28 cellular contexts compared by ENCODE assay signal in the genomic region with DNA sequence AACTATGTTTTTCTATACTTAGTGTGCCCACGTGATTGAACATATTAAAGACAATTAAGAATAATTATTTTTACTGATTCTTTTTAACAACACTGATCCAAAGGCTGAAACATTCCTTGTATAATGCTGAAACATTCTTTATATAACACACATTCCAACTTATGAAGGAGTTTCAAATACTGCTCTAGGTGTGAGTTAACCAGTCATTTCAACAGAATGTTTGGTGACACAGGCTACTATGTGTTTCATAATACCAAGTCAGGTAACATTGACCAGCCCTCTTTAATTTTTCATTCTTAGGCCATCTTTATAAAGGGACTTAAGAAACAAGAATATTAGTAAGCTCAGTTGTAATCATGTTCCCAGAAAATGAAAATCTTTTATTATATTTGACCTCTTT.
A peak's percentile ranks its signal among the peaks of the same experiment; 100 is the strongest.
DNase-seq lines count a peak whose midpoint lies in the region; ATAC-seq and TF ChIP-seq lines count a peak whose summit lies in the region.
"Had no signal": no experiment of that assay in that cellular context is flagged by ENCODE, and none has a peak within 500 bp of the region (broad histone marks: within the 10 kb centered on the region; RNA-seq: fewer than 3 reads in every experiment).

No MANE protein-coding gene starts in this region.

- H2AK5ac ChIP-seq in mesenchymal stem cell (ENCODE audit: low read length, severe bottlenecking): no peak overlapping the region

- H3K4me3 ChIP-seq in AG10803 (ENCODE audit: low read length) (no peak overlapping the region), RWPE2 (ENCODE audit: severe bottlenecking) (no peak overlapping the region), choroid plexus epithelial cell (ENCODE audit: low read depth, low read length) (no peak overlapping the region), mesenchymal stem cell (ENCODE audit: insufficient read depth in 1 of 2, low read depth in 1 of 2, low read length in 2 of 2) (no peak overlapping the region)
- H3K4me3 ChIP-seq: ascending aorta, colonic mucosa, esophagus muscularis mucosa, spleen, suprapubic skin had no signal

- H4K91ac ChIP-seq in mesenchymal stem cell (ENCODE audit: low read length): no peak overlapping the region

- H3K4me1 ChIP-seq in RWPE2 (ENCODE audit: insufficient read depth, poor library complexity, severe bottlenecking) (peaks cover 37% of the 10 kb centered on the region), mesenchymal stem cell (ENCODE audit: control insufficient read depth, insufficient read depth, low read depth, low read length) (peaks cover 1% of the 10 kb centered on the region)
- H3K4me1 ChIP-seq: ascending aorta, BE2C, colonic mucosa, spleen had no signal

- H2BK5ac ChIP-seq in mesenchymal stem cell (ENCODE audit: low read depth, low read length, poor library complexity, severe bottlenecking): no peak overlapping the region

- TF ChIP-seq CTCF in AG10803 (conservative IDR thresholded peaks at IDR 0.05; ENCODE audit: low read length) (no peak), RWPE2 (IDR thresholded peaks at IDR 0.05; ENCODE audit: poor library complexity, severe bottlenecking) (no peak), choroid plexus epithelial cell (conservative IDR thresholded peaks at IDR 0.05; ENCODE audit: low read depth, low read length) (no peak)

- no peak overlapping the region for H3K4me3 Mint-ChIP-seq in activated T-cell treated with anti-CD3 and anti-CD28 coated beads, Interleukin-2, amount 50 U/mL, for 24 hours
- H3K4me3 Mint-ChIP-seq: activated CD4-positive, alpha-beta T cell treated with anti-CD3 and anti-CD28 coated beads, Interleukin-2, amount 10 ng/mL, durations not matched to agents 24 days and 14 days; activated naive CD4-positive, alpha-beta T cell treated with anti-CD3 and anti-CD28 coated beads, Interleukin-2, amount 50 U/mL, for 24 hours; IgD-negative memory B cell; naive thymus-derived CD4-positive, alpha-beta T cell; stimulated activated memory B cell treated with anti-CD40 and anti-IgM and Interleukin-4, amounts not matched to agents 10 μg/mL and 1 μg/mL and 100 μg/mL, for 72 hours; T-helper 2 cell treated with Interferon-gamma antibody and Interleukin-4, amounts not matched to agents 5 μg/mL and 100 μg/mL, for 36 hours had no signal

- H3K27ac ChIP-seq in RWPE2 (ENCODE audit: poor library complexity, severe bottlenecking) (peak overlapping the region; percentile 60), mesenchymal stem cell (ENCODE audit: low read length, poor library complexity, severe bottlenecking) (peak overlapping the region; percentile 93)
- H3K27ac ChIP-seq: colonic mucosa, esophagus muscularis mucosa, HL-60, RWPE1, spleen, suprapubic skin, VCaP had no signal

- H3K23ac ChIP-seq in mesenchymal stem cell (ENCODE audit: low read length in 2 of 2): no peak overlapping the region

- no peaks in the 10 kb centered on the region for H3K9me3 Mint-ChIP-seq in activated T-cell treated with anti-CD3 and anti-CD28 coated beads, Interleukin-2, amount 50 U/mL, for 24 hours
- H3K9me3 Mint-ChIP-seq: activated CD4-positive, alpha-beta T cell treated with anti-CD3 and anti-CD28 coated beads, Interleukin-2, amount 10 ng/mL, durations not matched to agents 24 days and 14 days; activated naive CD4-positive, alpha-beta T cell treated with anti-CD3 and anti-CD28 coated beads, Interleukin-2, amount 50 U/mL, for 24 hours; IgD-negative memory B cell; naive thymus-derived CD4-positive, alpha-beta T cell; stimulated activated memory B cell treated with anti-CD40 and anti-IgM and Interleukin-4, amounts not matched to agents 10 μg/mL and 1 μg/mL and 100 μg/mL, for 72 hours; T-helper 2 cell treated with Interferon-gamma antibody and Interleukin-4, amounts not matched to agents 5 μg/mL and 100 μg/mL, for 36 hours had no signal

- peaks cover 1% of the 10 kb centered on the region for H3K4me1 Mint-ChIP-seq in activated T-cell treated with anti-CD3 and anti-CD28 coated beads, Interleukin-2, amount 50 U/mL, for 24 hours (ENCODE audit: low read depth)
- H3K4me1 Mint-ChIP-seq: activated CD4-positive, alpha-beta T cell treated with anti-CD3 and anti-CD28 coated beads, Interleukin-2, amount 10 ng/mL, durations not matched to agents 24 days and 14 days; activated naive CD4-positive, alpha-beta T cell treated with anti-CD3 and anti-CD28 coated beads, Interleukin-2, amount 50 U/mL, for 24 hours; IgD-negative memory B cell; naive thymus-derived CD4-positive, alpha-beta T cell; stimulated activated memory B cell treated with anti-CD40 and anti-IgM and Interleukin-4, amounts not matched to agents 10 μg/mL and 1 μg/mL and 100 μg/mL, for 72 hours had no signal

- H3K9me3 ChIP-seq in RWPE2 (ENCODE audit: severe bottlenecking) (no peaks in the 10 kb centered on the region), mesenchymal stem cell (ENCODE audit: control insufficient read depth, low read length) (no peaks in the 10 kb centered on the region)
- H3K9me3 ChIP-seq: ascending aorta, BE2C, colonic mucosa, esophagus muscularis mucosa, spleen, suprapubic skin had no signal

- ATAC-seq in RWPE2 (ENCODE audit: low read depth) (peak; percentile 49; the same call in 1 of the 3 replicates), HG03342 (IDR thresholded peaks at IDR 0.05; ENCODE audit: unreplicated experiment) (no peak)
- ATAC-seq: naive thymus-derived CD4-positive, alpha-beta T cell; stimulated activated memory B cell treated with anti-CD40 and anti-IgM and Interleukin-4, amounts not matched to agents 10 μg/mL and 1 μg/mL and 100 μg/mL, for 72 hours had no signal

- no peak overlapping the region for H3K27ac Mint-ChIP-seq in activated T-cell treated with anti-CD3 and anti-CD28 coated beads, Interleukin-2, amount 50 U/mL, for 24 hours
- H3K27ac Mint-ChIP-seq: activated CD4-positive, alpha-beta T cell treated with anti-CD3 and anti-CD28 coated beads, Interleukin-2, amount 10 ng/mL, durations not matched to agents 24 days and 14 days; activated naive CD4-positive, alpha-beta T cell treated with anti-CD3 and anti-CD28 coated beads, Interleukin-2, amount 50 U/mL, for 24 hours; IgD-negative memory B cell; stimulated activated memory B cell treated with anti-CD40 and anti-IgM and Interleukin-4, amounts not matched to agents 10 μg/mL and 1 μg/mL and 100 μg/mL, for 72 hours; T-helper 2 cell treated with Interferon-gamma antibody and Interleukin-4, amounts not matched to agents 5 μg/mL and 100 μg/mL, for 36 hours had no signal

- no peak overlapping the region for H3K9ac ChIP-seq in mesenchymal stem cell (ENCODE audit: low read length)

- WGBS in mesenchymal stem cell: no CpG with 5 or more reads among the region's 1 CpG

- no peak overlapping the region for H3K14ac ChIP-seq in mesenchymal stem cell (ENCODE audit: low read length in 2 of 2)

- no peak overlapping the region for H2AFZ ChIP-seq in mesenchymal stem cell (ENCODE audit: low read depth, low read length)

- no peaks in the 10 kb centered on the region for H3K79me1 ChIP-seq in mesenchymal stem cell (replicated peaks; ENCODE audit: low read length, poor library complexity, severe bottlenecking)

- H3K4me2 ChIP-seq in mesenchymal stem cell (ENCODE audit: low read length, poor library complexity, severe bottlenecking): no peak overlapping the region

- H3K27me3 Mint-ChIP-seq in activated T-cell treated with anti-CD3 and anti-CD28 coated beads, Interleukin-2, amount 50 U/mL, for 24 hours: no peaks in the 10 kb centered on the region
- H3K27me3 Mint-ChIP-seq: activated CD4-positive, alpha-beta T cell treated with anti-CD3 and anti-CD28 coated beads, Interleukin-2, amount 10 ng/mL, durations not matched to agents 24 days and 14 days; activated naive CD4-positive, alpha-beta T cell treated with anti-CD3 and anti-CD28 coated beads, Interleukin-2, amount 50 U/mL, for 24 hours; IgD-negative memory B cell; naive thymus-derived CD4-positive, alpha-beta T cell; stimulated activated memory B cell treated with anti-CD40 and anti-IgM and Interleukin-4, amounts not matched to agents 10 μg/mL and 1 μg/mL and 100 μg/mL, for 72 hours had no signal

- H3K36me3 Mint-ChIP-seq in activated T-cell treated with anti-CD3 and anti-CD28 coated beads, Interleukin-2, amount 50 U/mL, for 24 hours (ENCODE audit: low read depth): peaks cover 23% of the 10 kb centered on the region
- H3K36me3 Mint-ChIP-seq: IgD-negative memory B cell had no signal

- no peaks in the 10 kb centered on the region for H3K36me3 ChIP-seq in RWPE2 (ENCODE audit: low read depth)
- H3K36me3 ChIP-seq in mesenchymal stem cell (ENCODE audit: control insufficient read depth in 1 of 2, insufficient read depth in 2 of 2, low read depth in 1 of 2, low read length in 2 of 2): no peaks in the 10 kb centered on the region
- H3K36me3 ChIP-seq: ascending aorta, BE2C, colonic mucosa, suprapubic skin had no signal

- H2BK15ac ChIP-seq in mesenchymal stem cell (ENCODE audit: low read depth, poor library complexity, severe bottlenecking): no peak overlapping the region

- H4K8ac ChIP-seq in mesenchymal stem cell (ENCODE audit: low read length): no peak overlapping the region

- H3K18ac ChIP-seq in mesenchymal stem cell (ENCODE audit: low read depth in 1 of 2, low read length in 2 of 2): no peak overlapping the region

- H3K27me3 ChIP-seq in RWPE2 (ENCODE audit: insufficient read depth, poor library complexity, severe bottlenecking) (no peaks in the 10 kb centered on the region), mesenchymal stem cell (ENCODE audit: control insufficient read depth in 1 of 2, insufficient read depth in 1 of 2, low read length in 2 of 2) (no peaks in the 10 kb centered on the region)
- H3K27me3 ChIP-seq: ascending aorta, BE2C, colonic mucosa, esophagus muscularis mucosa, spleen, suprapubic skin had no signal

- no peak overlapping the region for H3K4ac ChIP-seq in mesenchymal stem cell (ENCODE audit: low read depth in 1 of 2, low read length in 2 of 2)

- no peak overlapping the region for H2BK12ac ChIP-seq in mesenchymal stem cell (ENCODE audit: low read length in 2 of 2)

- H2BK120ac ChIP-seq in mesenchymal stem cell (ENCODE audit: low read depth, low read length): no peak overlapping the region

- DNase-seq in AG10803 (ENCODE audit: low read depth) (peak; percentile 36), RWPE2 (ENCODE audit: low spot score) (no peak), choroid plexus epithelial cell (ENCODE audit: low read depth) (peak; percentile 36), mesenchymal stem cell (peak; percentile 1), D341Med (ENCODE audit: low spot score) (no peak), SKM-1 treated with dmso at 0.1 percent for 144 hours (lab: John Stamatoyannopoulos, UW; ENCODE audit: unreplicated experiment) (no peak)
- DNase-seq in activated T-cell treated with anti-CD3 and anti-CD28 coated beads, Interleukin-2, amount 50 U/mL, for 24 hours: no peak
- DNase-seq: activated CD4-positive, alpha-beta T cell treated with anti-CD3 and anti-CD28 coated beads, Interleukin-2, amount 10 ng/mL, durations not matched to agents 24 days and 14 days; BE2C; colonic mucosa; effector memory CD4-positive, alpha-beta T cell; naive thymus-derived CD4-positive, alpha-beta T cell; NCI-H2081; NCI-H82; retina; spleen; stimulated activated CD4-positive, alpha-beta T cell treated with anti-CD3 and anti-CD28 coated beads, Interleukin-2, amount 100 ng/mL, for 48 hours had no signal

Comparison
In these comparisons a context has a peak if more than half of its experiments do, and no peak if none do; other contexts are left out.
1. DNase-seq: peak in AG10803 (single experiment), choroid plexus epithelial cell (single experiment) and mesenchymal stem cell (single experiment); none in RWPE2 (single experiment), activated T-cell treated with anti-CD3 and anti-CD28 coated beads, Interleukin-2, amount 50 U/mL, for 24 hours (single experiment), D341Med (single experiment) and SKM-1 treated with dmso at 0.1 percent for 144 hours (single experiment).